Comparison of ENCODE assay signal across 7 cellular contexts in genomic region chr10:102451105-102451969, GRCh38. TPM values are rescaled to one million over a fixed set of nuclear protein-coding genes. Genes with fewer than 3 reads are reported as not detected.
A peak's percentile ranks its signal among the peaks of the same experiment; 100 is the strongest.
DNase-seq lines count a peak whose midpoint lies in the region; ATAC-seq, FAIRE-seq and TF ChIP-seq lines count a peak whose summit lies in the region.

Gene C10orf95 (minus strand): TSS chr10:102451543. CDS start chr10:102451093, 450 bp downstream.

- H2BK12ac ChIP-seq in neuronal stem cell (ENCODE audit: low read length), result no peak within 1 kb of the TSS

- H2BK15ac ChIP-seq in neuronal stem cell (ENCODE audit: low read length), result no peak within 1 kb of the TSS

- no peaks in the 10 kb centered on the region for H3K79me1 ChIP-seq in neuronal stem cell (ENCODE audit: low read depth, low read length)

- H4K20me1 ChIP-seq in PC-9 (ENCODE audit: insufficient read depth), result no peaks in the 10 kb centered on the region

- no peak for TF ChIP-seq CTCF in PC-9 (conservative IDR thresholded peaks at IDR 0.05)
- no peak for TF ChIP-seq CTCF in endodermal cell (conservative IDR thresholded peaks at IDR 0.05)

- no peaks in the 10 kb centered on the region for H3K9me3 Mint-ChIP-seq in endodermal cell

- no peak within 1 kb of the TSS for H3K4ac ChIP-seq in neuronal stem cell (ENCODE audit: low read length)

- H3K36me3 ChIP-seq in PC-9 (ENCODE audit: low read depth) (no peaks in the 10 kb centered on the region), endodermal cell (ENCODE audit: control insufficient read depth, insufficient read depth, low read length) (peaks cover 4% of the 10 kb centered on the region), neuronal stem cell (replicated peaks in 1 of 2; ENCODE audit: control insufficient read depth in 2 of 2, insufficient read depth in 2 of 2, low read length in 2 of 2) (peaks cover 0 to 4% of the 10 kb centered on the region in 2 donors)

- H3K9me3 ChIP-seq in PC-9 (ENCODE audit: insufficient read depth, low read depth) (no peaks in the 10 kb centered on the region), endodermal cell (ENCODE audit: control insufficient read depth, low read length) (no peaks in the 10 kb centered on the region), neuronal stem cell (replicated peaks in 1 of 2; ENCODE audit: control insufficient read depth in 2 of 2, insufficient read depth in 1 of 2, low read depth in 1 of 2, low read length in 2 of 2) (no peaks in the 10 kb centered on the region)

- H3K23ac ChIP-seq in neuronal stem cell (ENCODE audit: low read depth, low read length, poor library complexity), result peak within 1 kb of the TSS; percentile 76

- no peaks in the 10 kb centered on the region for H3K9me2 ChIP-seq in PC-9 (ENCODE audit: insufficient read depth)

- H3K36me3 Mint-ChIP-seq in endodermal cell (ENCODE audit: low read depth), result peaks cover 7% of the 10 kb centered on the region

- H3K14ac ChIP-seq in neuronal stem cell (ENCODE audit: low read length), result peak within 1 kb of the TSS; percentile 21

- peaks cover 24% of the 10 kb centered on the region for H3K27me3 Mint-ChIP-seq in endodermal cell (ENCODE audit: insufficient read depth)

- peak within 1 kb of the TSS; percentile 84 for H2AK5ac ChIP-seq in neuronal stem cell (ENCODE audit: low read depth, low read length)

- H3K27ac Mint-ChIP-seq in endodermal cell, result no peak within 1 kb of the TSS

- no peak within 1 kb of the TSS for H4K91ac ChIP-seq in neuronal stem cell (ENCODE audit: low read depth, low read length, poor library complexity)

- no peak within 1 kb of the TSS for H4K8ac ChIP-seq in neuronal stem cell (ENCODE audit: low read depth, low read length)

- POLR2A ChIA-PET in PC-9 (lab: Charles Lee; ENCODE audit: unreplicated experiment), result interaction anchor here (0.5 to 0.6 kb wide), 2 partner anchors 10 to 31 kb away, joined by 3 to 10 read pairs; partner anchors contain the start of gene FBXL15

- peak; percentile 39 for FAIRE-seq in GM19239 (lab: Jason Lieb, UNC)

- H3K79me2 ChIP-seq in PC-9 (ENCODE audit: low read depth), result peaks cover 20% of the 10 kb centered on the region

- H2AFZ ChIP-seq in PC-9 (peak within 1 kb of the TSS; percentile 75), neuronal stem cell (ENCODE audit: low read length) (peak within 1 kb of the TSS; percentile 93)

- H3K4me1 ChIP-seq in PC-9 (replicated peaks; ENCODE audit: insufficient read depth), result peaks cover 17% of the 10 kb centered on the region
- peaks cover 12% of the 10 kb centered on the region for H3K4me1 ChIP-seq in endodermal cell (ENCODE audit: control insufficient read depth, insufficient read depth, low read length)
- H3K4me1 ChIP-seq in neuronal stem cell (ENCODE audit: control insufficient read depth in 2 of 2, insufficient read depth in 1 of 2, low read depth in 1 of 2, low read length in 2 of 2), result peaks cover 7 to 20% of the 10 kb centered on the region in 2 donors

- H3K4me3 ChIP-seq in PC-9 (peak within 1 kb of the TSS; percentile 77), endodermal cell (ENCODE audit: low read length) (peak within 1 kb of the TSS; percentile 92), neuronal stem cell (ENCODE audit: low read length in 2 of 2) (peak within 1 kb of the TSS; percentile 73 to 80)

- H3K4me2 ChIP-seq in PC-9, result peak within 1 kb of the TSS; percentile 78
- peak within 1 kb of the TSS; percentile 95 for H3K4me2 ChIP-seq in neuronal stem cell (ENCODE audit: insufficient read depth, low read length, poor library complexity, severe bottlenecking)

- WGBS in endodermal cell (ENCODE audit: insufficient coverage in 1 of 2, insufficient read length in 1 of 2), 2 experiments, result 40 to 57% methylated on average over 19 to 28 of the region's 28 CpGs
- WGBS in neuronal stem cell (ENCODE audit: extremely low coverage in 2 of 2, insufficient read length in 2 of 2, insufficient replicate concordance in 1 of 2), 2 donors, result no CpG with 5 or more reads among the region's 28 CpGs

- peak within 1 kb of the TSS; percentile 41 for H3K9ac ChIP-seq in endodermal cell (ENCODE audit: extremely low read depth, low read length, poor library complexity, severe bottlenecking)
- H3K9ac ChIP-seq in neuronal stem cell (ENCODE audit: low read depth, low read length, poor library complexity), result peak within 1 kb of the TSS; percentile 90

- no peak for ATAC-seq in HG03460 (IDR thresholded peaks at IDR 0.05; ENCODE audit: unreplicated experiment)

- H2BK5ac ChIP-seq in neuronal stem cell (ENCODE audit: low read length), result peak within 1 kb of the TSS; percentile 3

- DNase-seq in GM19239 (ENCODE audit: insufficient read length, low spot score) (no peak), PC-9 (peak; percentile 13 to 42), endodermal cell (peak; percentile 74), neuronal stem cell (ENCODE audit: low spot score) (no peak), GM03348 (ENCODE audit: low spot score) (no peak), iPS-NIHi11 (ENCODE audit: low spot score) (no peak)

- H3K4me3 Mint-ChIP-seq in endodermal cell, result peak within 1 kb of the TSS; percentile 81

- H3K4me1 Mint-ChIP-seq in endodermal cell, result peaks cover 39% of the 10 kb centered on the region

- peak within 1 kb of the TSS; percentile 94 for H3K18ac ChIP-seq in neuronal stem cell (ENCODE audit: low read length)

- intact Hi-C loops in PC-9 (cut with micrococcal nuclease; ENCODE audit: unreplicated experiment), result no loop called here

- peaks cover 7% of the 10 kb centered on the region; the same call in 1 of the 2 replicates for H3F3A ChIP-seq in PC-9 (ENCODE audit: insufficient read depth, low read depth)

- H3K27me3 ChIP-seq in PC-9 (ENCODE audit: insufficient read depth, low read depth), result no peaks in the 10 kb centered on the region
- peaks cover 12% of the 10 kb centered on the region for H3K27me3 ChIP-seq in endodermal cell (ENCODE audit: control insufficient read depth, insufficient read depth, low read length, poor library complexity, severe bottlenecking)
- H3K27me3 ChIP-seq in neuronal stem cell (ENCODE audit: control insufficient read depth in 3 of 3, insufficient read depth in 3 of 3, low read depth in 1 of 3, low read length in 3 of 3), result peaks cover 0 to 7% (median 2%) of the 10 kb centered on the region in 3 experiments

- no peak within 1 kb of the TSS for H3K27ac ChIP-seq in PC-9
- no peak within 1 kb of the TSS for H3K27ac ChIP-seq in endodermal cell (ENCODE audit: low read depth, low read length)
- no peak within 1 kb of the TSS for H3K27ac ChIP-seq in neuronal stem cell (replicated peaks; ENCODE audit: low read length)

- peak within 1 kb of the TSS; percentile 61 for H2BK120ac ChIP-seq in neuronal stem cell (ENCODE audit: low read depth, low read length)

- CTCF ChIA-PET in PC-9 (lab: Charles Lee), result no interaction called here

- BruUV-seq in PC-9 (replicated peaks; lab: Mats Ljungman, UMichigan), result no TSS peak

RNA-seq across cellular contexts. Expression of gene C10orf95, which starts in this region (rescaled TPM):
- total RNA-seq in PC-9 (2021) (1.0 and 1.4 TPM in 2 replicates), endodermal cell (under 1 TPM; 0.35 to 0.93 TPM)
- polyA plus RNA-seq in endodermal cell (2013, experiment 1 of 2), result not detected
- polyA plus RNA-seq in endodermal cell (2013, experiment 2 of 2), result 0.25 TPM
- polyA plus RNA-seq in neuronal stem cell (2013, experiment 1 of 2), result 0.10 TPM
- 0.18 TPM for polyA plus RNA-seq in neuronal stem cell (2013, experiment 2 of 2)

Comparison
In these comparisons a context has a peak if more than half of its experiments do, and no peak if none do; other contexts are left out.
1. Peak in DNase-seq, H3K4me3 ChIP-seq and H3K9ac ChIP-seq in endodermal cell; RNA of the gene not detected or under 1 TPM.
2. DNase-seq: peak in PC-9 (2 of 2); none in GM19239 (single experiment), neuronal stem cell (single experiment), GM03348 (single experiment) and iPS-NIHi11 (single experiment).
3. Peak in every context shown above with its lines, with median percentiles within 50 percentile points of each other: H3K4me3 ChIP-seq.